Comparison of ENCODE assay signal across 8 cellular contexts in genomic region chr11:73907191-73907590, GRCh38. TPM values are rescaled to one million over a fixed set of nuclear protein-coding genes. Genes with fewer than 3 reads are reported as not detected.
DNase-seq lines count a peak whose midpoint lies in the region; ATAC-seq lines count a peak whose summit lies in the region.

No MANE protein-coding gene starts in this region.

- CTCF ChIA-PET in activated naive CD4-positive, alpha-beta T cell treated with anti-CD3 and anti-CD28 coated beads for 36 hours (lab: Charles Lee) = no interaction called here

- H3K4me1 Mint-ChIP-seq in activated naive CD4-positive, alpha-beta T cell treated with anti-CD3 and anti-CD28 coated beads for 36 hours (ENCODE audit: low read depth) = no peaks in the 10 kb centered on the region
- H3K4me1 Mint-ChIP-seq in stimulated activated naive B cell treated with anti-CD40 and anti-IgM and Interleukin-4, amounts not matched to agents 10 μg/mL and 1 μg/mL and 100 μg/mL, for 72 hours = no peaks in the 10 kb centered on the region

- intact Hi-C loops in activated naive CD4-positive, alpha-beta T cell treated with anti-CD3 and anti-CD28 coated beads for 36 hours (cut with micrococcal nuclease) = no loop called here
- intact Hi-C loops in Right ventricle myocardium inferior (cut with DNase I) = no loop called here

- no peak overlapping the region for H3K27ac Mint-ChIP-seq in activated naive CD4-positive, alpha-beta T cell treated with anti-CD3 and anti-CD28 coated beads for 36 hours
- no peak overlapping the region for H3K27ac Mint-ChIP-seq in stimulated activated naive B cell treated with anti-CD40 and anti-IgM and Interleukin-4, amounts not matched to agents 10 μg/mL and 1 μg/mL and 100 μg/mL, for 72 hours

- no peaks in the 10 kb centered on the region for H3K27me3 Mint-ChIP-seq in activated naive CD4-positive, alpha-beta T cell treated with anti-CD3 and anti-CD28 coated beads for 36 hours (ENCODE audit: low read depth)
- no peaks in the 10 kb centered on the region for H3K27me3 Mint-ChIP-seq in stimulated activated naive B cell treated with anti-CD40 and anti-IgM and Interleukin-4, amounts not matched to agents 10 μg/mL and 1 μg/mL and 100 μg/mL, for 72 hours

- peak; percentile 26 for DNase-seq in activated naive CD4-positive, alpha-beta T cell treated with anti-CD3 and anti-CD28 coated beads for 36 hours
- DNase-seq in activated naive CD4-positive, alpha-beta T cell treated with anti-CD3 and anti-CD28 coated beads, Interleukin-2, amount 50 U/mL, for 16 hours = no peak
- DNase-seq in SKM-1 (lab: John Stamatoyannopoulos, UW; ENCODE audit: unreplicated experiment) (peak; percentile 77), Right ventricle myocardium inferior (ENCODE audit: missing footprints) (no peak), NCI-H1417 treated with DMSO at 0.1 percent for 48 hours (lab: John Stamatoyannopoulos, UW) (no peak), inferior parietal cortex (ENCODE audit: extremely low spot score) (no peak), NCI-H510A (lab: John Stamatoyannopoulos, UW) (no peak)
- no peak for DNase-seq in stimulated activated naive B cell treated with anti-CD40 and anti-IgM and Interleukin-4, amounts not matched to agents 10 μg/mL and 1 μg/mL and 100 μg/mL, for 72 hours

- no peak overlapping the region for H3K4me3 Mint-ChIP-seq in activated naive CD4-positive, alpha-beta T cell treated with anti-CD3 and anti-CD28 coated beads for 36 hours
- no peak overlapping the region for H3K4me3 Mint-ChIP-seq in stimulated activated naive B cell treated with anti-CD40 and anti-IgM and Interleukin-4, amounts not matched to agents 10 μg/mL and 1 μg/mL and 100 μg/mL, for 72 hours

- no peaks in the 10 kb centered on the region for H3K9me3 Mint-ChIP-seq in activated naive CD4-positive, alpha-beta T cell treated with anti-CD3 and anti-CD28 coated beads for 36 hours
- no peaks in the 10 kb centered on the region for H3K9me3 Mint-ChIP-seq in stimulated activated naive B cell treated with anti-CD40 and anti-IgM and Interleukin-4, amounts not matched to agents 10 μg/mL and 1 μg/mL and 100 μg/mL, for 72 hours

- ATAC-seq in Right ventricle myocardium inferior = peak; percentile 84
- peak; percentile 55 to 57 for ATAC-seq in stimulated activated naive B cell treated with anti-CD40 and anti-IgM and Interleukin-4, amounts not matched to agents 10 μg/mL and 1 μg/mL and 100 μg/mL, for 72 hours (replicated peaks)

- H3K36me3 Mint-ChIP-seq in activated naive CD4-positive, alpha-beta T cell treated with anti-CD3 and anti-CD28 coated beads for 36 hours (ENCODE audit: low read depth) = peaks cover 14% of the 10 kb centered on the region
- peaks cover 14 to 30% of the 10 kb centered on the region in 2 donors for H3K36me3 Mint-ChIP-seq in stimulated activated naive B cell treated with anti-CD40 and anti-IgM and Interleukin-4, amounts not matched to agents 10 μg/mL and 1 μg/mL and 100 μg/mL, for 72 hours

RNA-seq across cellular contexts. Expression of gene PAAF1, which starts 30.4 kb away (rescaled TPM):
- 10 to 100 TPM; 29.7 to 30.4 TPM for total RNA-seq in activated naive CD4-positive, alpha-beta T cell treated with anti-CD3 and anti-CD28 coated beads for 36 hours
- 10.7 TPM for total RNA-seq in Right ventricle myocardium inferior

RNA-seq across cellular contexts. Expression of gene COA4, which starts 30.5 kb away (rescaled TPM):
- 10 to 100 TPM; 87.8 to 94.2 TPM for total RNA-seq in activated naive CD4-positive, alpha-beta T cell treated with anti-CD3 and anti-CD28 coated beads for 36 hours
- total RNA-seq in Right ventricle myocardium inferior = 51.2 TPM

RNA-seq across cellular contexts. Expression of gene DNAJB13, which starts 43.6 kb away (rescaled TPM):
- under 1 TPM in 1 of 2 experiments, not detected in 1; 0.26 TPM for total RNA-seq in activated naive CD4-positive, alpha-beta T cell treated with anti-CD3 and anti-CD28 coated beads for 36 hours
- not detected for total RNA-seq in Right ventricle myocardium inferior

Comparison
In these comparisons a context has a peak if more than half of its experiments do, and no peak if none do; other contexts are left out.
1. DNase-seq: peak in activated naive CD4-positive, alpha-beta T cell treated with anti-CD3 and anti-CD28 coated beads for 36 hours (single experiment) and SKM-1 (single experiment); none in activated naive CD4-positive, alpha-beta T cell treated with anti-CD3 and anti-CD28 coated beads, Interleukin-2, amount 50 U/mL, for 16 hours (single experiment), Right ventricle myocardium inferior (single experiment), stimulated activated naive B cell treated with anti-CD40 and anti-IgM and Interleukin-4, amounts not matched to agents 10 μg/mL and 1 μg/mL and 100 μg/mL, for 72 hours (single experiment), NCI-H1417 treated with DMSO at 0.1 percent for 48 hours (single experiment), inferior parietal cortex (single experiment) and NCI-H510A (single experiment).